In genomic region chr1:66253330-66253921, GRCh38 we compare ENCODE assay signal across 8 cellular contexts.
DNase-seq lines count a peak whose midpoint lies in the region; ATAC-seq and TF ChIP-seq lines count a peak whose summit lies in the region.

No MANE protein-coding gene starts in this region.

- DNase-seq in GM04504 (ENCODE audit: low read depth) (peak; percentile 55), H9 (no peak), Kasumi-1 (lab: John Stamatoyannopoulos, UW) (peak; percentile 89 to 90), RWPE2 (ENCODE audit: low spot score) (no peak), endodermal cell (no peak), mucosa of descending colon (peak in 1 of 3 donors; percentile 53), glutamatergic neuron (no peak)

- H2BK20ac ChIP-seq in H9 (ENCODE audit: low read depth, low read length, poor library complexity, severe bottlenecking): no peak overlapping the region

- H3K36me3 ChIP-seq in RWPE2 (ENCODE audit: low read depth) (no peaks in the 10 kb centered on the region), endodermal cell (ENCODE audit: control insufficient read depth, insufficient read depth, low read length) (no peaks in the 10 kb centered on the region), mucosa of descending colon (ENCODE audit: low read depth) (no peaks in the 10 kb centered on the region)

- no peak overlapping the region for H2BK12ac ChIP-seq in H9 (ENCODE audit: insufficient read length, low read depth, low read length)

- H3K9me3 Mint-ChIP-seq in H9: no peaks in the 10 kb centered on the region
- no peaks in the 10 kb centered on the region for H3K9me3 Mint-ChIP-seq in endodermal cell
- no peaks in the 10 kb centered on the region for H3K9me3 Mint-ChIP-seq in glutamatergic neuron (ENCODE audit: unreplicated experiment)

- H2BK5ac ChIP-seq in H9 (ENCODE audit: insufficient read length, low read length): no peak overlapping the region

- no peak overlapping the region for H2AFZ ChIP-seq in H9 (ENCODE audit: low read length)

- H3K4me3 Mint-ChIP-seq in H9: no peak overlapping the region
- no peak overlapping the region for H3K4me3 Mint-ChIP-seq in endodermal cell
- no peak overlapping the region for H3K4me3 Mint-ChIP-seq in glutamatergic neuron (ENCODE audit: unreplicated experiment)

- no peak overlapping the region for H3K27ac ChIP-seq in 22Rv1
- no peak overlapping the region for H3K27ac ChIP-seq in H9 (ENCODE audit: insufficient read length, low read depth, low read length)
- no peak overlapping the region for H3K27ac ChIP-seq in RWPE2 (ENCODE audit: poor library complexity, severe bottlenecking)
- no peak overlapping the region for H3K27ac ChIP-seq in endodermal cell (ENCODE audit: low read depth, low read length)

- no peak overlapping the region for H3T11ph ChIP-seq in H9 (ENCODE audit: low read length)

- peaks cover 16 to 30% of the 10 kb centered on the region in 2 experiments for H3K4me1 Mint-ChIP-seq in H9
- peaks cover 21% of the 10 kb centered on the region for H3K4me1 Mint-ChIP-seq in endodermal cell
- peaks cover 14% of the 10 kb centered on the region for H3K4me1 Mint-ChIP-seq in glutamatergic neuron (ENCODE audit: low read depth, unreplicated experiment)

- intact Hi-C loops in mucosa of descending colon (cut with DNase I, micrococcal nuclease): loop anchor here (2.0 to 5.0 kb wide), 2 partner anchors 193 to 194 kb away; no protein-coding TSS in a partner anchor

- H4K8ac ChIP-seq in H9 (replicated peaks; ENCODE audit: insufficient read length, low read depth, low read length): no peak overlapping the region

- H4K91ac ChIP-seq in H9 (ENCODE audit: insufficient read length, low read depth, low read length): no peak overlapping the region

- no peaks in the 10 kb centered on the region for H3K27me3 ChIP-seq in H9 (ENCODE audit: insufficient read depth, low read length)
- H3K27me3 ChIP-seq in RWPE2 (ENCODE audit: insufficient read depth, poor library complexity, severe bottlenecking): no peaks in the 10 kb centered on the region
- no peaks in the 10 kb centered on the region for H3K27me3 ChIP-seq in endodermal cell (ENCODE audit: control insufficient read depth, insufficient read depth, low read length, poor library complexity, severe bottlenecking)

- TF ChIP-seq CTCF in 22Rv1 (IDR thresholded peaks at IDR 0.05): peak; percentile 87
- peak; percentile 84 for TF ChIP-seq CTCF in H9 (conservative IDR thresholded peaks at IDR 0.05)
- TF ChIP-seq CTCF in RWPE2 (IDR thresholded peaks at IDR 0.05; ENCODE audit: poor library complexity, severe bottlenecking): peak; percentile 90
- peak; percentile 87 for TF ChIP-seq CTCF in endodermal cell (conservative IDR thresholded peaks at IDR 0.05)
- no peak for TF ChIP-seq CTCF in mucosa of descending colon (IDR thresholded peaks at IDR 0.05)
- no peak for TF ChIP-seq CTCF in glutamatergic neuron (IDR thresholded peaks at IDR 0.05; ENCODE audit: partially characterized antibody, unreplicated experiment)

- no peak overlapping the region for H3K4ac ChIP-seq in H9 (ENCODE audit: low read depth, low read length)

- ATAC-seq in RWPE2 (ENCODE audit: low read depth): peak; percentile 89
- peak; percentile 89 for ATAC-seq in mucosa of descending colon

- H3K14ac ChIP-seq in H9 (ENCODE audit: insufficient read depth, low read length): no peak overlapping the region

- H3K23me2 ChIP-seq in H9 (ENCODE audit: insufficient read length, low read depth, low read length, poor library complexity, severe bottlenecking): no peaks in the 10 kb centered on the region

- H3K4me3 ChIP-seq in RWPE2 (ENCODE audit: severe bottlenecking) (no peak overlapping the region), endodermal cell (ENCODE audit: low read length) (no peak overlapping the region), mucosa of descending colon (no peak overlapping the region)

- no peak overlapping the region for H2AK5ac ChIP-seq in H9 (ENCODE audit: insufficient read length, low read length)

- H3K36me3 Mint-ChIP-seq in H9 (ENCODE audit: insufficient read depth in 1 of 3, low read depth in 3 of 3): no peaks in the 10 kb centered on the region
- H3K36me3 Mint-ChIP-seq in endodermal cell (ENCODE audit: low read depth): no peaks in the 10 kb centered on the region
- no peaks in the 10 kb centered on the region for H3K36me3 Mint-ChIP-seq in glutamatergic neuron (ENCODE audit: unreplicated experiment)

- WGBS in H9 (ENCODE audit: extremely low coverage, insufficient read length, low lambda C conversion rate): no CpG with 5 or more reads among the region's 1 CpG
- WGBS in endodermal cell (ENCODE audit: insufficient coverage in 1 of 2, insufficient read length in 1 of 2), 2 experiments: 0 to 11% methylated on average over 1 of the region's 1 CpG

- no peaks in the 10 kb centered on the region for H3K79me1 ChIP-seq in H9 (ENCODE audit: insufficient read depth, low read depth, low read length, poor library complexity, severe bottlenecking)

- H4K5ac ChIP-seq in H9 (ENCODE audit: insufficient read length, low read depth, low read length): no peak overlapping the region

- H3K9ac ChIP-seq in H9 (ENCODE audit: extremely low read depth, insufficient read length, low read length) (no peak overlapping the region), endodermal cell (ENCODE audit: extremely low read depth, low read length, poor library complexity, severe bottlenecking) (no peak overlapping the region)

- no peaks in the 10 kb centered on the region for H3K79me2 ChIP-seq in H9 (ENCODE audit: insufficient read depth, low read length)

- no peaks in the 10 kb centered on the region for H4K20me1 ChIP-seq in H9 (ENCODE audit: control insufficient read depth, insufficient read depth, insufficient read length)

- no peak overlapping the region for H3K23ac ChIP-seq in H9 (ENCODE audit: insufficient read length, low read depth, low read length)

- H2BK15ac ChIP-seq in H9 (ENCODE audit: low read depth, low read length): no peak overlapping the region

- H3K27ac Mint-ChIP-seq in H9 (no peak overlapping the region), endodermal cell (no peak overlapping the region), glutamatergic neuron (ENCODE audit: unreplicated experiment) (no peak overlapping the region)

- H2BK120ac ChIP-seq in H9 (ENCODE audit: low read depth, low read length, poor library complexity, severe bottlenecking): no peak overlapping the region

- no peaks in the 10 kb centered on the region; the same call in 1 of the 2 replicates for H3K4me1 ChIP-seq in H9 (ENCODE audit: insufficient read depth, low read length)
- H3K4me1 ChIP-seq in RWPE2 (ENCODE audit: insufficient read depth, poor library complexity, severe bottlenecking): no peaks in the 10 kb centered on the region
- H3K4me1 ChIP-seq in endodermal cell (ENCODE audit: control insufficient read depth, insufficient read depth, low read length): peaks cover 4% of the 10 kb centered on the region
- H3K4me1 ChIP-seq in mucosa of descending colon (ENCODE audit: low read depth): no peaks in the 10 kb centered on the region

- H3K56ac ChIP-seq in H9 (ENCODE audit: insufficient read length, low read depth, low read length): no peak overlapping the region

- H3K9me3 ChIP-seq in H9 (ENCODE audit: control insufficient read depth, low read depth, low read length) (no peaks in the 10 kb centered on the region), RWPE2 (ENCODE audit: severe bottlenecking) (no peaks in the 10 kb centered on the region), endodermal cell (ENCODE audit: control insufficient read depth, low read length) (no peaks in the 10 kb centered on the region), mucosa of descending colon (no peaks in the 10 kb centered on the region)

- no peak overlapping the region for H3K4me2 ChIP-seq in H9 (ENCODE audit: insufficient read depth, insufficient read length, low read length)

- H3K27me3 Mint-ChIP-seq in H9 (ENCODE audit: low read depth) (no peaks in the 10 kb centered on the region), endodermal cell (ENCODE audit: insufficient read depth) (no peaks in the 10 kb centered on the region), glutamatergic neuron (ENCODE audit: unreplicated experiment) (peaks cover 2% of the 10 kb centered on the region)

- H3K18ac ChIP-seq in H9 (ENCODE audit: insufficient read length, low read depth, low read length): no peak overlapping the region

Comparison
In these comparisons a context has a peak if more than half of its experiments do, and no peak if none do; other contexts are left out.
1. CTCF ChIP-seq: peak in 22Rv1 (single experiment), H9 (single experiment), RWPE2 (single experiment) and endodermal cell (single experiment); none in mucosa of descending colon (single experiment) and glutamatergic neuron (single experiment).
2. DNase-seq: peak in GM04504 (single experiment) and Kasumi-1 (2 of 2); none in H9 (single experiment), RWPE2 (single experiment), endodermal cell (single experiment) and glutamatergic neuron (single experiment).